ENCODE assay signal across 13 cellular contexts in the genomic region with DNA sequence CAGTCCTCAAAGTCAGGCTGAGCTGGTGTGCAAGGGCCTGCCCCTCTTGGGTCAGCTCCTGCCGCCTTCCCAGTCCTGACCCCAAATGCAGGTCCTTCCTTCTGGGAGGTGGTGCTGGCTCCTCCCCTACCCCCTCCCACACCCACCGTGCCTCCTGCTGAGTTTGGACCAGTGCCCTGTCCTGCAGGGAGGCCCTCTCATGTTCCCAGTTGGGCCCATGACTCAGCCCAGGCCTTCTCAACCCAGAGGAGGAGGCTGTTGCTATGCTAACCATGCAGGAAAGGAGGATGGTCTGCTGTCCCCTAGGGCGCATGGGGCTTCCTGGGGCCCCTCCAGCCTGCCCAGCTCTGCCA. TPM values are rescaled to one million over a fixed set of nuclear protein-coding genes. Genes with fewer than 3 reads are reported as not detected.
DNase-seq lines count a peak whose midpoint lies in the region; ATAC-seq, FAIRE-seq and TF ChIP-seq lines count a peak whose summit lies in the region.
"Had no signal": no experiment of that assay in that cellular context is flagged by ENCODE, and none has a peak within 500 bp of the region (broad histone marks: within the 10 kb centered on the region; RNA-seq: fewer than 3 reads in every experiment).

No MANE protein-coding gene starts in this region.

- H3K4me2 ChIP-seq in A549 = peak overlapping the region; percentile 32

- DNase-seq in A549 (ENCODE audit: low read depth in 1 of 2, low spot score in 1 of 2) (peak; percentile 81 to 82), H4 (ENCODE audit: low spot score) (peak; percentile 91), T1000 (lab: John Stamatoyannopoulos, UW) (peak; percentile 82), left ventricle myocardium superior (no peak), NAMALWA (ENCODE audit: low spot score) (no peak), NCI-H187 treated with DMSO at 0.1 percent for 48 hours (lab: John Stamatoyannopoulos, UW) (no peak)
- DNase-seq: NCI-H1092; stimulated activated CD4-positive, alpha-beta T cell treated with anti-CD3 and anti-CD28 coated beads, Interleukin-2, amount 100 ng/mL, for 24 hours had no signal

- CTCF ChIA-PET in A549 (lab: Yijun Ruan, JAX) = interaction anchor here (1.0 to 2.2 kb wide), 3 partner anchors 21 to 240 kb away, joined by 3 to 9 read pairs (median 7); no protein-coding TSS in a partner anchor

- peaks cover 37% of the 10 kb centered on the region for H3K4me1 ChIP-seq in A549

- no peak for TF ChIP-seq POLR2A in A549 (IDR thresholded peaks at IDR 0.05; ENCODE audit: low read length)

- intact Hi-C loops in left ventricle myocardium superior (cut with micrococcal nuclease) = no loop called here

- no peak overlapping the region for H3K4me3 ChIP-seq in A549
- H3K4me3 ChIP-seq: uterus had no signal

- 58% methylated on average over 2 of the region's 3 CpGs for WGBS in A549 (ENCODE audit: missing lambda C conversion rate)

- ATAC-seq in A549 (peak; percentile 63 to 78), left ventricle myocardium superior (peak; percentile 59), GM18861 (IDR thresholded peaks at IDR 0.05; ENCODE audit: unreplicated experiment) (no peak), HG03457 (IDR thresholded peaks at IDR 0.05; ENCODE audit: unreplicated experiment) (no peak)

- no peak for TF ChIP-seq RAD21 in A549 (conservative IDR thresholded peaks at IDR 0.05 in 1 of 2, IDR thresholded peaks at IDR 0.05 in 1 of 2)

- no peak for TF ChIP-seq EP300 in A549 (IDR thresholded peaks at IDR 0.05)

- no peaks in the 10 kb centered on the region for H3K9me3 ChIP-seq in A549
- H3K9me3 ChIP-seq: Caco-2, uterus had no signal

- POLR2A ChIA-PET in A549 (lab: Yijun Ruan, JAX) = no interaction called here

- no peak for TF ChIP-seq CTCF in A549 (IDR thresholded peaks at IDR 0.05)

- H3K27ac ChIP-seq in A549 = peak overlapping the region in 1 of 2 experiments; percentile 71; a peak in 3 of 6 replicates

- FAIRE-seq in A549 (lab: Jason Lieb, UNC) = peak; percentile 49
- FAIRE-seq: endometrium had no signal

TF ChIP-seq in A549, 52 proteins besides CTCF, POLR2A, EP300 and RAD21:
- no peak for TF ChIP-seq FOSL2 (IDR thresholded peaks at IDR 0.05)
- TF ChIP-seq FOSL2 (CRISPR knock-in tag; IDR thresholded peaks at IDR 0.05) = peak; percentile 66
- no peak for TF ChIP-seq CEBPB (IDR thresholded peaks at IDR 0.05)

RNA-seq across cellular contexts. Expression of a gene that starts 4.4 kb away (rescaled TPM):
- polyA plus RNA-seq in A549 (2011; rRNA removed) (1.6 and 2.1 TPM in 2 replicates), A549 (2017; fragmentation: RNase III; extraction: RNeasy Plus Mini Kit Qiagen cat#74134 plus additional on column Dnase treatment) (2.3 to 3.1 TPM (median 2.6 TPM) in 3 replicates)
- 1.6 and 2.9 TPM in 2 replicates for polyA plus RNA-seq in A549 (2012; cell fraction: cytosol; rRNA removed)
- 2.3 and 2.9 TPM in 2 replicates for polyA plus RNA-seq in A549 (2012; cell fraction: nucleus; rRNA removed)
- polyA minus RNA-seq in A549 (2011; rRNA and poly(A)+ RNA removed) = 3.9 and 4.1 TPM in 2 replicates
- 0.83 and 2.9 TPM in 2 replicates for total RNA-seq in H4 (2014; rRNA removed; shearing (Covaris generic))
- 5.3 TPM for total RNA-seq in left ventricle myocardium superior

RNA-seq across cellular contexts. Expression of a gene that starts 9.8 kb away (rescaled TPM):
- polyA plus RNA-seq in A549 (2011; rRNA removed) (66.0 and 70.2 TPM in 2 replicates), A549 (2017; fragmentation: RNase III; extraction: RNeasy Plus Mini Kit Qiagen cat#74134 plus additional on column Dnase treatment) (87.1 to 93.8 TPM (median 93.0 TPM) in 3 replicates)
- polyA plus RNA-seq in A549 (2012; cell fraction: cytosol; rRNA removed) = 164 and 170 TPM in 2 replicates
- 315 and 328 TPM in 2 replicates for polyA plus RNA-seq in A549 (2012; cell fraction: nucleus; rRNA removed)
- polyA minus RNA-seq in A549 (2011; rRNA and poly(A)+ RNA removed) = 138 and 139 TPM in 2 replicates
- 86.5 and 127 TPM in 2 replicates for total RNA-seq in H4 (2014; rRNA removed; shearing (Covaris generic))
- total RNA-seq in left ventricle myocardium superior = 142 TPM

RNA-seq across cellular contexts. Expression of a gene that starts 52.4 kb away (rescaled TPM):
- 90.0 and 94.2 TPM in 2 replicates for polyA plus RNA-seq in A549 (2011; rRNA removed)
- polyA plus RNA-seq in A549 (2012; cell fraction: cytosol; rRNA removed) = 477 and 601 TPM in 2 replicates
- polyA plus RNA-seq in A549 (2012; cell fraction: nucleus; rRNA removed) = 376 and 581 TPM in 2 replicates
- 157 to 169 TPM (median 163 TPM) in 3 replicates for polyA plus RNA-seq in A549 (2017; fragmentation: RNase III; extraction: RNeasy Plus Mini Kit Qiagen cat#74134 plus additional on column Dnase treatment)
- 12.3 and 14.4 TPM in 2 replicates for polyA minus RNA-seq in A549 (2011; rRNA and poly(A)+ RNA removed)
- total RNA-seq in H4 (2014; rRNA removed; shearing (Covaris generic)) = 286 and 381 TPM in 2 replicates
- total RNA-seq in left ventricle myocardium superior = 65.1 TPM

RNA-seq across cellular contexts. Expression of a gene that starts 59.8 kb away (rescaled TPM):
- polyA plus RNA-seq in A549 (2011; rRNA removed) (3.9 and 4.5 TPM in 2 replicates), A549 (2017; fragmentation: RNase III; extraction: RNeasy Plus Mini Kit Qiagen cat#74134 plus additional on column Dnase treatment) (13.1 to 14.3 TPM (median 13.5 TPM) in 3 replicates)
- polyA plus RNA-seq in A549 (2012; cell fraction: cytosol; rRNA removed) = 8.7 and 12.5 TPM in 2 replicates
- 59.0 and 71.9 TPM in 2 replicates for polyA plus RNA-seq in A549 (2012; cell fraction: nucleus; rRNA removed)
- polyA minus RNA-seq in A549 (2011; rRNA and poly(A)+ RNA removed) = 3.8 and 4.3 TPM in 2 replicates
- 3.5 and 5.2 TPM in 2 replicates for total RNA-seq in H4 (2014; rRNA removed; shearing (Covaris generic))
- total RNA-seq in left ventricle myocardium superior = 10.7 TPM

Comparison
In these comparisons a context has a peak if more than half of its experiments do, and no peak if none do; other contexts are left out.
1. ATAC-seq: peak in A549 (2 of 2) and left ventricle myocardium superior (single experiment); none in GM18861 (single experiment) and HG03457 (single experiment).
2. DNase-seq: peak in A549 (2 of 2), H4 (single experiment) and T1000 (single experiment); none in left ventricle myocardium superior (single experiment), NAMALWA (single experiment) and NCI-H187 treated with DMSO at 0.1 percent for 48 hours (single experiment).